ENCODE assay signal across 4 cellular contexts in genomic region chr2:33425156-33425555, GRCh38.
TF ChIP-seq lines count a peak whose summit lies in the region.

No MANE protein-coding gene starts in this region.

TF ChIP-seq in SK-N-SH, 30 proteins besides CTCF, POLR2A, EP300 and RAD21:
- TF ChIP-seq TAF1 (IDR thresholded peaks at IDR 0.05; ENCODE audit: borderline replicate concordance, low read depth, low read length) (no peak), ELF1 (IDR thresholded peaks at IDR 0.05) (no peak), TEAD4 (IDR thresholded peaks at IDR 0.05; ENCODE audit: borderline replicate concordance, insufficient read depth) (no peak), FOXM1 (IDR thresholded peaks at IDR 0.05; ENCODE audit: low read depth) (no peak), RCOR1 (IDR thresholded peaks at IDR 0.05; ENCODE audit: low read length) (no peak), JUND (IDR thresholded peaks at IDR 0.05) (no peak), FOXJ3 (CRISPR knock-in tag; IDR thresholded peaks at IDR 0.05) (no peak)

TF ChIP-seq in SK-N-SH treated with all-trans-retinoic acid at 6 μM for 48 hours, 23 proteins besides CTCF, POLR2A, EP300 and RAD21:
- TF ChIP-seq ISL1 (CRISPR knock-in tag; IDR thresholded peaks at IDR 0.05): no peak
- TF ChIP-seq CSDC2 (CRISPR knock-in tag; IDR thresholded peaks at IDR 0.05): no peak; the same call in 1 of the 2 replicates

TF ChIP-seq in IMR-90, 13 proteins besides CTCF, POLR2A, EP300 and RAD21:
- TF ChIP-seq USF2 (IDR thresholded peaks at IDR 0.05; ENCODE audit: low read depth, low read length): no peak
- TF ChIP-seq NFE2L2 (IDR thresholded peaks at IDR 0.05; ENCODE audit: low read depth, low read length): no peak
- no peak for TF ChIP-seq MXI1 (IDR thresholded peaks at IDR 0.05; ENCODE audit: borderline replicate concordance, low read depth, low read length)
- TF ChIP-seq MAFK (IDR thresholded peaks at IDR 0.05; ENCODE audit: low read depth, low read length): no peak
- no peak for TF ChIP-seq CHD1 (IDR thresholded peaks at IDR 0.05; ENCODE audit: low read depth, low read length)
- no peak for TF ChIP-seq SMC3 (IDR thresholded peaks at IDR 0.05; ENCODE audit: low read depth, low read length)
- TF ChIP-seq RFX5 (IDR thresholded peaks at IDR 0.05; ENCODE audit: low read depth, low read length): no peak
- TF ChIP-seq BHLHE40 (IDR thresholded peaks at IDR 0.05; ENCODE audit: low read depth, low read length): no peak
- no peak for TF ChIP-seq MAZ (IDR thresholded peaks at IDR 0.05; ENCODE audit: borderline replicate concordance, low read depth, low read length)
- no peak for TF ChIP-seq ELK1 (IDR thresholded peaks at IDR 0.05; ENCODE audit: borderline replicate concordance, low read depth, low read length)

TF ChIP-seq in endothelial cell of umbilical vein, 7 proteins besides CTCF, POLR2A, EP300 and RAD21:
- TF ChIP-seq MYC (IDR thresholded peaks at IDR 0.05; ENCODE audit: low read depth, low read length): no peak
- TF ChIP-seq GATA2 (IDR thresholded peaks at IDR 0.05; ENCODE audit: insufficient read depth, insufficient read length, low read depth, low read length): no peak
- TF ChIP-seq POLR2AphosphoS5 (IDR thresholded peaks at IDR 0.05; ENCODE audit: insufficient read depth, low read depth, low read length): no peak
- no peak for TF ChIP-seq FOS (IDR thresholded peaks at IDR 0.05; ENCODE audit: borderline replicate concordance, insufficient read depth, low read length)
- no peak for TF ChIP-seq MAX (IDR thresholded peaks at IDR 0.05; ENCODE audit: insufficient read depth, insufficient read length)
- TF ChIP-seq EZH2 (IDR thresholded peaks at IDR 0.05; ENCODE audit: borderline replicate concordance, low read depth, low read length, severe bottlenecking): no peak
- no peak for TF ChIP-seq JUN (IDR thresholded peaks at IDR 0.05; ENCODE audit: borderline replicate concordance, insufficient read depth, insufficient read length, low read depth)
